Comparison of ENCODE assay signal across 1 cellular context in the genomic region with DNA sequence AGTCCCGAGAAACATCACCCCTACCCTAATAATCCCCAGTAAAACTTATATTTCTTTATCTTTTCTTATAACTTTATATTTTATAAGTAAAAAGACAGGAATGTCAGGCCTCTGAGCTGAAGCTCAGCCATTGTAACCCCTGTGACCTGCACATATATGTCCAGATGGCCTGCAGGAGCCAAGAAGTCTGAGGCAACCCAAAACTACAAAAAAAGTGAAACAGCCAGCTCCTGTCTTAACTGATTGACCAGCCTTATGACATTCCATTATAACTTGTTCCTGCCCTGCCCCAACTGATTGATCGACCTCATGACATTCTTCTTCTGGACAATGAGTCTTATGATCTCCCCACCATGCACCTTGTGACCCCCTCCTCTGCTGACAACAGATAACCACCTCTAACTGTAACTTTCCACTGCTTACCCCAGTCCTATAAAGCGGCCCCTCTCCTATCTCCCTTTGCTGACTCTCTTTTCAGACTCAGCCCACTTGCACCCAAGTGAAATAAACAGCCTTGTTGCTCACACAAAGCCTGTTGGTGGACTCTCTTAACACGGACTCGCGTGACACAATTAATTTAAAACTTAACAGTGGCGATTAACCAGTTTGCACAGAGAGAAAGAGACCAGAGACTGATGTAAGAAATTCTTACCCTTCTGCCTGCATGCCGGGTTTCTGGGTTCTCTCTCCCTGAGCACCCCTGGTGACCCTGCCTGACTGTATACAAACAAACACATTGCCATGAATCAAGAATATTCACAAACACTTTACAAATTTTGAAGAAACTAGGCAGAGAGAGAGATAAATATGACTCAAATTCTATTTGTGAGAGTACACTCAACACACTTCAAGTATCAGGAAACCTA.
TF ChIP-seq lines count a peak whose summit lies in the region.
"Not testable (repeated sequence)": the region's sequence is repeated elsewhere in the genome, so short reads cannot be mapped to it uniquely, and the experiment has no call there.

No MANE protein-coding gene starts in this region.

TF ChIP-seq in K562, 482 proteins besides CTCF, POLR2A, EP300 and RAD21 (continued from another document and continues in another):
- TF ChIP-seq, protein P1, sequence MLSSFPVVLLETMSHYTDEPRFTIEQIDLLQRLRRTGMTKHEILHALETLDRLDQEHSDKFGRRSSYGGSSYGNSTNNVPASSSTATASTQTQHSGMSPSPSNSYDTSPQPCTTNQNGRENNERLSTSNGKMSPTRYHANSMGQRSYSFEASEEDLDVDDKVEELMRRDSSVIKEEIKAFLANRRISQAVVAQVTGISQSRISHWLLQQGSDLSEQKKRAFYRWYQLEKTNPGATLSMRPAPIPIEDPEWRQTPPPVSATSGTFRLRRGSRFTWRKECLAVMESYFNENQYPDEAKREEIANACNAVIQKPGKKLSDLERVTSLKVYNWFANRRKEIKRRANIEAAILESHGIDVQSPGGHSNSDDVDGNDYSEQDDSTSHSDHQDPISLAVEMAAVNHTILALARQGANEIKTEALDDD (IDR thresholded peaks at IDR 0.05) = peak; percentile 89
- TF ChIP-seq ETV5 (CRISPR knock-in tag; IDR thresholded peaks at IDR 0.05; ENCODE audit: low read depth) = 0 out of 2 replicates have a peak, but pooled peaks have one; percentile 38
- peak; percentile 94 for TF ChIP-seq NFATC3 (IDR thresholded peaks at IDR 0.05)
- peak; percentile 59 to 94; a peak in 3 of 4 replicates for TF ChIP-seq HDAC1 (IDR thresholded peaks at IDR 0.05)
- TF ChIP-seq ZNF197 (CRISPR knock-in tag; IDR thresholded peaks at IDR 0.05; ENCODE audit: low read depth) = peak; percentile 75
- TF ChIP-seq, protein P2, sequence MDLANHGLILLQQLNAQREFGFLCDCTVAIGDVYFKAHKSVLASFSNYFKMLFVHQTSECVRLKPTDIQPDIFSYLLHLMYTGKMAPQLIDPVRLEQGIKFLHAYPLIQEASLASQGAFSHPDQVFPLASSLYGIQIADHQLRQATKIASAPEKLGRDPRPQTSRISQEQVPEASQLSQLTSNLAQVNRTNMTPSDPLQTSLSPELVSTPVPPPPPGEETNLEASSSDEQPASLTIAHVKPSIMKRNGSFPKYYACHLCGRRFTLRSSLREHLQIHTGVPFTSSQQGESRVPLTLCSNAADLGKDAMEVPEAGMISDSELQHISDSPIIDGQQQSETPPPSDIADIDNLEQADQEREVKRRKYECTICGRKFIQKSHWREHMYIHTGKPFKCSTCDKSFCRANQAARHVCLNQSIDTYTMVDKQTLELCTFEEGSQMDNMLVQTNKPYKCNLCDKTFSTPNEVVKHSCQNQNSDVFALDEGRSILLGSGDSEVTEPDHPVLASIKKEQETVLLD (IDR thresholded peaks at IDR 0.05) = peak; percentile 92
- peak; percentile 84 for TF ChIP-seq DDX20 (tag; IDR thresholded peaks at IDR 0.05; ENCODE audit: low read depth)
- TF ChIP-seq, protein P3, sequence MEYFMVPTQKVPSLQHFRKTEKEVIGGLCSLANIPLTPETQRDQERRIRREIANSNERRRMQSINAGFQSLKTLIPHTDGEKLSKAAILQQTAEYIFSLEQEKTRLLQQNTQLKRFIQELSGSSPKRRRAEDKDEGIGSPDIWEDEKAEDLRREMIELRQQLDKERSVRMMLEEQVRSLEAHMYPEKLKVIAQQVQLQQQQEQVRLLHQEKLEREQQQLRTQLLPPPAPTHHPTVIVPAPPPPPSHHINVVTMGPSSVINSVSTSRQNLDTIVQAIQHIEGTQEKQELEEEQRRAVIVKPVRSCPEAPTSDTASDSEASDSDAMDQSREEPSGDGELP (CRISPR knock-in tag; IDR thresholded peaks at IDR 0.05; ENCODE audit: borderline replicate concordance) = 0 out of 2 replicates have a peak, but pooled peaks have one; percentile 30
- TF ChIP-seq, protein P4, sequence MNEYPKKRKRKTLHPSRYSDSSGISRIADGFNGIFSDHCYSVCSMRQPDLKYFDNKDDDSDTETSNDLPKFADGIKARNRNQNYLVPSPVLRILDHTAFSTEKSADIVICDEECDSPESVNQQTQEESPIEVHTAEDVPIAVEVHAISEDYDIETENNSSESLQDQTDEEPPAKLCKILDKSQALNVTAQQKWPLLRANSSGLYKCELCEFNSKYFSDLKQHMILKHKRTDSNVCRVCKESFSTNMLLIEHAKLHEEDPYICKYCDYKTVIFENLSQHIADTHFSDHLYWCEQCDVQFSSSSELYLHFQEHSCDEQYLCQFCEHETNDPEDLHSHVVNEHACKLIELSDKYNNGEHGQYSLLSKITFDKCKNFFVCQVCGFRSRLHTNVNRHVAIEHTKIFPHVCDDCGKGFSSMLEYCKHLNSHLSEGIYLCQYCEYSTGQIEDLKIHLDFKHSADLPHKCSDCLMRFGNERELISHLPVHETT (CRISPR knock-in tag; conservative IDR thresholded peaks at IDR 0.05 in 1 of 2, IDR thresholded peaks at IDR 0.05 in 1 of 2) = peak in 1 of 2 experiments; percentile 75; a peak in 2 of 4 replicates
- peak; percentile 49; the same call in 1 of the 2 replicates for TF ChIP-seq BRD4 (IDR thresholded peaks at IDR 0.05)
- peak; percentile 36 for TF ChIP-seq MYNN (IDR thresholded peaks at IDR 0.05)
- TF ChIP-seq MYNN, CREB1 (CRISPR knock-in tag; IDR thresholded peaks at IDR 0.05): not testable (repeated sequence)
- peak; percentile 77 to 82 for TF ChIP-seq TEAD1 (CRISPR knock-in tag; IDR thresholded peaks at IDR 0.05)
- TF ChIP-seq MTA2 (IDR thresholded peaks at IDR 0.05; ENCODE audit: low read depth) = peak; percentile 89
- TF ChIP-seq POLR2B (IDR thresholded peaks at IDR 0.05; ENCODE audit: low read depth, partially characterized antibody) = peak; percentile 38
- peak; percentile 93 for TF ChIP-seq NCOA1 (IDR thresholded peaks at IDR 0.05; ENCODE audit: low read depth)
- peak; percentile 98 for TF ChIP-seq CBFA2T3 (IDR thresholded peaks at IDR 0.05)
- peak; percentile 99 for TF ChIP-seq PHF21A (IDR thresholded peaks at IDR 0.05; ENCODE audit: borderline replicate concordance, low read depth)
- peak; percentile 71 for TF ChIP-seq ZNF584 (CRISPR knock-in tag; IDR thresholded peaks at IDR 0.05; ENCODE audit: low read depth)
- peak; percentile 68; the same call in 1 of the 2 replicates for TF ChIP-seq ZNF41 (CRISPR knock-in tag; conservative IDR thresholded peaks at IDR 0.05)
- peak; percentile 49 for TF ChIP-seq C11orf30 (IDR thresholded peaks at IDR 0.05; ENCODE audit: low read depth)
- 0 out of 2 replicates have a peak, but pooled peaks have one; percentile 10 for TF ChIP-seq TAF7 (tag; IDR thresholded peaks at IDR 0.05)
- peak; percentile 68 for TF ChIP-seq NBN (IDR thresholded peaks at IDR 0.05; ENCODE audit: low read depth)
- peak; percentile 92 for TF ChIP-seq LEF1 (IDR thresholded peaks at IDR 0.05)
- TF ChIP-seq ZNF354B (CRISPR knock-in tag; IDR thresholded peaks at IDR 0.05) = peak; percentile 44; the same call in 1 of the 2 replicates
- TF ChIP-seq ZNF311 (CRISPR knock-in tag; IDR thresholded peaks at IDR 0.05) = peak; percentile 67; the same call in 1 of the 2 replicates
- 0 out of 2 replicates have a peak, but pooled peaks have one; percentile 10 for TF ChIP-seq TEAD2 (tag; IDR thresholded peaks at IDR 0.05)
- TF ChIP-seq, protein P5, sequence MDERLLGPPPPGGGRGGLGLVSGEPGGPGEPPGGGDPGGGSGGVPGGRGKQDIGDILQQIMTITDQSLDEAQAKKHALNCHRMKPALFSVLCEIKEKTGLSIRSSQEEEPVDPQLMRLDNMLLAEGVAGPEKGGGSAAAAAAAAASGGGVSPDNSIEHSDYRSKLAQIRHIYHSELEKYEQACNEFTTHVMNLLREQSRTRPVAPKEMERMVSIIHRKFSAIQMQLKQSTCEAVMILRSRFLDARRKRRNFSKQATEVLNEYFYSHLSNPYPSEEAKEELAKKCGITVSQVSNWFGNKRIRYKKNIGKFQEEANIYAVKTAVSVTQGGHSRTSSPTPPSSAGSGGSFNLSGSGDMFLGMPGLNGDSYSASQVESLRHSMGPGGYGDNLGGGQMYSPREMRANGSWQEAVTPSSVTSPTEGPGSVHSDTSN (CRISPR knock-in tag; IDR thresholded peaks at IDR 0.05; ENCODE audit: low read depth) = not testable (repeated sequence)
- TF ChIP-seq, protein P5 (tag; conservative IDR thresholded peaks at IDR 0.05; ENCODE audit: low read depth) = peak; percentile 95
- TF ChIP-seq, protein P6, sequence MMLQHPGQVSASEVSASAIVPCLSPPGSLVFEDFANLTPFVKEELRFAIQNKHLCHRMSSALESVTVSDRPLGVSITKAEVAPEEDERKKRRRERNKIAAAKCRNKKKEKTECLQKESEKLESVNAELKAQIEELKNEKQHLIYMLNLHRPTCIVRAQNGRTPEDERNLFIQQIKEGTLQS (IDR thresholded peaks at IDR 0.05) = peak; percentile 48; the same call in 1 of the 2 replicates
- TF ChIP-seq, protein P6 (CRISPR knock-in tag; conservative IDR thresholded peaks at IDR 0.05) = not testable (repeated sequence)
- TF ChIP-seq, protein P7, sequence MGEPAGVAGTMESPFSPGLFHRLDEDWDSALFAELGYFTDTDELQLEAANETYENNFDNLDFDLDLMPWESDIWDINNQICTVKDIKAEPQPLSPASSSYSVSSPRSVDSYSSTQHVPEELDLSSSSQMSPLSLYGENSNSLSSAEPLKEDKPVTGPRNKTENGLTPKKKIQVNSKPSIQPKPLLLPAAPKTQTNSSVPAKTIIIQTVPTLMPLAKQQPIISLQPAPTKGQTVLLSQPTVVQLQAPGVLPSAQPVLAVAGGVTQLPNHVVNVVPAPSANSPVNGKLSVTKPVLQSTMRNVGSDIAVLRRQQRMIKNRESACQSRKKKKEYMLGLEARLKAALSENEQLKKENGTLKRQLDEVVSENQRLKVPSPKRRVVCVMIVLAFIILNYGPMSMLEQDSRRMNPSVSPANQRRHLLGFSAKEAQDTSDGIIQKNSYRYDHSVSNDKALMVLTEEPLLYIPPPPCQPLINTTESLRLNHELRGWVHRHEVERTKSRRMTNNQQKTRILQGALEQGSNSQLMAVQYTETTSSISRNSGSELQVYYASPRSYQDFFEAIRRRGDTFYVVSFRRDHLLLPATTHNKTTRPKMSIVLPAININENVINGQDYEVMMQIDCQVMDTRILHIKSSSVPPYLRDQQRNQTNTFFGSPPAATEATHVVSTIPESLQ (CRISPR knock-in tag; IDR thresholded peaks at IDR 0.05) = 0 out of 2 replicates have a peak, but pooled peaks have one; percentile 33
- TF ChIP-seq CREB1 (IDR thresholded peaks at IDR 0.05) = peak; percentile 45; the same call in 1 of the 2 replicates
- TF ChIP-seq RBBP5 (IDR thresholded peaks at IDR 0.05; ENCODE audit: borderline replicate concordance, insufficient read depth, low read length, poor library complexity, severe bottlenecking) = peak; percentile 20
- TF ChIP-seq, protein P8, sequence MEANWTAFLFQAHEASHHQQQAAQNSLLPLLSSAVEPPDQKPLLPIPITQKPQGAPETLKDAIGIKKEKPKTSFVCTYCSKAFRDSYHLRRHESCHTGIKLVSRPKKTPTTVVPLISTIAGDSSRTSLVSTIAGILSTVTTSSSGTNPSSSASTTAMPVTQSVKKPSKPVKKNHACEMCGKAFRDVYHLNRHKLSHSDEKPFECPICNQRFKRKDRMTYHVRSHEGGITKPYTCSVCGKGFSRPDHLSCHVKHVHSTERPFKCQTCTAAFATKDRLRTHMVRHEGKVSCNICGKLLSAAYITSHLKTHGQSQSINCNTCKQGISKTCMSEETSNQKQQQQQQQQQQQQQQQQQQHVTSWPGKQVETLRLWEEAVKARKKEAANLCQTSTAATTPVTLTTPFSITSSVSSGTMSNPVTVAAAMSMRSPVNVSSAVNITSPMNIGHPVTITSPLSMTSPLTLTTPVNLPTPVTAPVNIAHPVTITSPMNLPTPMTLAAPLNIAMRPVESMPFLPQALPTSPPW (CRISPR knock-in tag; IDR thresholded peaks at IDR 0.05) = peak; percentile 82
- TF ChIP-seq, protein P9, sequence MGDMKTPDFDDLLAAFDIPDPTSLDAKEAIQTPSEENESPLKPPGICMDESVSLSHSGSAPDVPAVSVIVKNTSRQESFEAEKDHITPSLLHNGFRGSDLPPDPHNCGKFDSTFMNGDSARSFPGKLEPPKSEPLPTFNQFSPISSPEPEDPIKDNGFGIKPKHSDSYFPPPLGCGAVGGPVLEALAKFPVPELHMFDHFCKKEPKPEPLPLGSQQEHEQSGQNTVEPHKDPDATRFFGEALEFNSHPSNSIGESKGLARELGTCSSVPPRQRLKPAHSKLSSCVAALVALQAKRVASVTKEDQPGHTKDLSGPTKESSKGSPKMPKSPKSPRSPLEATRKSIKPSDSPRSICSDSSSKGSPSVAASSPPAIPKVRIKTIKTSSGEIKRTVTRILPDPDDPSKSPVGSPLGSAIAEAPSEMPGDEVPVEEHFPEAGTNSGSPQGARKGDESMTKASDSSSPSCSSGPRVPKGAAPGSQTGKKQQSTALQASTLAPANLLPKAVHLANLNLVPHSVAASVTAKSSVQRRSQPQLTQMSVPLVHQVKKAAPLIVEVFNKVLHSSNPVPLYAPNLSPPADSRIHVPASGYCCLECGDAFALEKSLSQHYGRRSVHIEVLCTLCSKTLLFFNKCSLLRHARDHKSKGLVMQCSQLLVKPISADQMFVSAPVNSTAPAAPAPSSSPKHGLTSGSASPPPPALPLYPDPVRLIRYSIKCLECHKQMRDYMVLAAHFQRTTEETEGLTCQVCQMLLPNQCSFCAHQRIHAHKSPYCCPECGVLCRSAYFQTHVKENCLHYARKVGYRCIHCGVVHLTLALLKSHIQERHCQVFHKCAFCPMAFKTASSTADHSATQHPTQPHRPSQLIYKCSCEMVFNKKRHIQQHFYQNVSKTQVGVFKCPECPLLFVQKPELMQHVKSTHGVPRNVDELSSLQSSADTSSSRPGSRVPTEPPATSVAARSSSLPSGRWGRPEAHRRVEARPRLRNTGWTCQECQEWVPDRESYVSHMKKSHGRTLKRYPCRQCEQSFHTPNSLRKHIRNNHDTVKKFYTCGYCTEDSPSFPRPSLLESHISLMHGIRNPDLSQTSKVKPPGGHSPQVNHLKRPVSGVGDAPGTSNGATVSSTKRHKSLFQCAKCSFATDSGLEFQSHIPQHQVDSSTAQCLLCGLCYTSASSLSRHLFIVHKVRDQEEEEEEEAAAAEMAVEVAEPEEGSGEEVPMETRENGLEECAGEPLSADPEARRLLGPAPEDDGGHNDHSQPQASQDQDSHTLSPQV (IDR thresholded peaks at IDR 0.05) = peak; percentile 87
- TF ChIP-seq STAT5A (IDR thresholded peaks at IDR 0.05; ENCODE audit: borderline replicate concordance, low read length) = peak; percentile 80
- TF ChIP-seq NONO (IDR thresholded peaks at IDR 0.05; ENCODE audit: low read depth in 2 of 2, low read length in 1 of 2) = peak in 1 of 2 experiments; percentile 59; a peak in 1 of 4 replicates
- TF ChIP-seq, protein P10, sequence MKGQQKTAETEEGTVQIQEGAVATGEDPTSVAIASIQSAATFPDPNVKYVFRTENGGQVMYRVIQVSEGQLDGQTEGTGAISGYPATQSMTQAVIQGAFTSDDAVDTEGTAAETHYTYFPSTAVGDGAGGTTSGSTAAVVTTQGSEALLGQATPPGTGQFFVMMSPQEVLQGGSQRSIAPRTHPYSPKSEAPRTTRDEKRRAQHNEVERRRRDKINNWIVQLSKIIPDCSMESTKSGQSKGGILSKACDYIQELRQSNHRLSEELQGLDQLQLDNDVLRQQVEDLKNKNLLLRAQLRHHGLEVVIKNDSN (CRISPR knock-in tag; IDR thresholded peaks at IDR 0.05) = peak; percentile 27; the same call in 1 of the 2 replicates
